In the genomic region with DNA sequence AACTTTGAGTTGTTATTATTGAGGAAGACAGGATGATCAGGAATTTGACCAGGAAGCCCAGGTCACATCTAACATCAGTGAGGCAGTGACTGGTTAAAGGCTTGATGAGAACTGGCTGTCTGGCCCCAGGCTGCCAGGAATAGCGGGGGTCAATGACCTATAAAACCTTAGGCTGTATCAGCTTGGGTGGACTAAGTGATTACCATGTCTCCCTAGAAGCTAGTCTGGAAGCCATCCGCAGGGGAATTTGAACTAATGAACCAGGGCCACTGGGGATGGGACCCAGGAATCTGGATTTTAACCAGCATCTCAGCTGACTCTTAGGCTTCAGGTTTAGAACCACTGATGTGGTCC, we compare ENCODE assay signal across 15 cellular contexts. TPM values are rescaled to one million over a fixed set of nuclear protein-coding genes. Genes with fewer than 3 reads are reported as not detected.
DNase-seq lines count a peak whose midpoint lies in the region; ATAC-seq, FAIRE-seq and TF ChIP-seq lines count a peak whose summit lies in the region.
"Had no signal": no experiment of that assay in that cellular context is flagged by ENCODE, and none has a peak within 500 bp of the region (broad histone marks: within the 10 kb centered on the region; RNA-seq: fewer than 3 reads in every experiment).

No MANE protein-coding gene starts in this region.

- H3K9ac ChIP-seq in liver (ENCODE audit: low read depth in 1 of 2, low read length in 2 of 2) = no peak overlapping the region
- H3K9ac ChIP-seq in skeletal muscle tissue (ENCODE audit: low read depth in 1 of 3, low read length in 3 of 3) = no peak overlapping the region

- intact Hi-C loops in pancreas (cut with DNase I) = no loop called here

- H3K27me3 ChIP-seq in brain microvascular endothelial cell (replicated peaks) (no peaks in the 10 kb centered on the region), liver (ENCODE audit: control insufficient read depth in 4 of 4, insufficient read depth in 4 of 4, low read length in 3 of 4) (no peaks in the 10 kb centered on the region), skeletal muscle tissue (ENCODE audit: control insufficient read depth in 3 of 3, insufficient read depth in 3 of 3, low read length in 3 of 3) (no peaks in the 10 kb centered on the region), pancreas (no peaks in the 10 kb centered on the region)

- TF ChIP-seq CTCF in A549 (IDR thresholded peaks at IDR 0.05) = no peak
- TF ChIP-seq CTCF in brain microvascular endothelial cell (IDR thresholded peaks at IDR 0.05; ENCODE audit: low read depth, low read length, missing control alignments) = no peak
- no peak for TF ChIP-seq CTCF in liver (IDR thresholded peaks at IDR 0.05; ENCODE audit: low read depth, low read length, missing input control)
- no peak for TF ChIP-seq CTCF in pancreas (IDR thresholded peaks at IDR 0.05)

- H3K27ac ChIP-seq in A549 (peak overlapping the region in 1 of 2 experiments; percentile 15; a peak in 3 of 6 replicates), brain microvascular endothelial cell (peak overlapping the region; percentile 76), liver (ENCODE audit: low read depth in 1 of 2, low read length in 2 of 2) (peak overlapping the region; percentile 70 to 81), skeletal muscle tissue (ENCODE audit: low read depth, low read length) (peak overlapping the region; percentile 61), pancreas (no peak overlapping the region)

- CTCF ChIA-PET in A549 (lab: Yijun Ruan, JAX) = interaction anchor here (0.7 to 5.1 kb wide), 6 partner anchors 12 to 250 kb away, joined by 3 to 42 read pairs (median 6); a partner anchor contains a TSS

- TF ChIP-seq RAD21 in A549 (conservative IDR thresholded peaks at IDR 0.05 in 1 of 2, IDR thresholded peaks at IDR 0.05 in 1 of 2) (no peak), liver (IDR thresholded peaks at IDR 0.05) (no peak)

- in situ Hi-C loops in brain microvascular endothelial cell (cut with HindIII; ENCODE audit: low pct_ligation_motif_present, low sequenced_read_pairs) = no loop called here

- WGBS in A549 (ENCODE audit: missing lambda C conversion rate) = 82% methylated on average over 2 of the region's 2 CpGs
- 57% methylated on average over 2 of the region's 2 CpGs for WGBS in liver
- 83 to 98% methylated on average over 2 of the region's 2 CpGs for WGBS in pancreas, 2 donors

- POLR2A ChIA-PET in A549 (lab: Yijun Ruan, JAX) = no interaction called here

- H3K9me3 ChIP-seq in A549 (no peaks in the 10 kb centered on the region), liver (ENCODE audit: control insufficient read depth in 4 of 4, low read length in 3 of 4) (no peaks in the 10 kb centered on the region), skeletal muscle tissue (ENCODE audit: control insufficient read depth in 3 of 3, low read length in 3 of 3) (no peaks in the 10 kb centered on the region), pancreas (no peaks in the 10 kb centered on the region)

- TF ChIP-seq EP300 in A549 (IDR thresholded peaks at IDR 0.05) = no peak

- ATAC-seq in A549 (no peak; a peak in 1 of 6 replicates), GM18867 (IDR thresholded peaks at IDR 0.05; ENCODE audit: unreplicated experiment) (no peak), pancreas (no peak)

- H3K4me3 ChIP-seq in A549 (no peak overlapping the region), brain microvascular endothelial cell (ENCODE audit: low read depth, low read length) (no peak overlapping the region), liver (ENCODE audit: low read depth in 1 of 3, low read length in 3 of 3) (no peak overlapping the region), skeletal muscle tissue (ENCODE audit: low read length in 3 of 3) (no peak overlapping the region), pancreas (no peak overlapping the region)

- peak overlapping the region; percentile 24; the same call in 1 of the 3 replicates for H3K4me2 ChIP-seq in A549

- no peaks in the 10 kb centered on the region for H3K36me3 ChIP-seq in brain microvascular endothelial cell (replicated peaks)
- no peaks in the 10 kb centered on the region for H3K36me3 ChIP-seq in liver (ENCODE audit: control insufficient read depth in 4 of 4, insufficient read depth in 3 of 4, low read depth in 1 of 4, low read length in 3 of 4)
- H3K36me3 ChIP-seq in skeletal muscle tissue (ENCODE audit: control insufficient read depth in 3 of 3, insufficient read depth in 3 of 3, low read length in 3 of 3) = no peaks in the 10 kb centered on the region
- H3K36me3 ChIP-seq in pancreas = no peaks in the 10 kb centered on the region

- DNase-seq in A549 (ENCODE audit: low read depth in 1 of 2, low spot score in 1 of 2) (no peak), brain microvascular endothelial cell (no peak), AG08395 (ENCODE audit: low spot score) (no peak), pancreas (no peak), globus pallidus (ENCODE audit: low spot score) (no peak)
- DNase-seq: activated CD4-positive, alpha-beta T cell treated with anti-CD3 and anti-CD28 coated beads for 4 hours; activated naive CD8-positive, alpha-beta T cell treated with anti-CD3 and anti-CD28 coated beads, Interleukin-2, amount 10 ng/mL, durations not matched to agents 7 days and 5 days; NCI-H2029; NCI-H748 treated with DMSO at 0.1 percent for 48 hours; posterior cingulate gyrus; T-helper 2 cell had no signal

- TF ChIP-seq POLR2A in A549 (IDR thresholded peaks at IDR 0.05; ENCODE audit: low read length) = no peak

- no peak for FAIRE-seq in A549 (lab: Jason Lieb, UNC)
- FAIRE-seq in pancreas (lab: Jason Lieb, UNC) = no peak
- FAIRE-seq: colon had no signal

- peaks cover 14% of the 10 kb centered on the region for H3K4me1 ChIP-seq in A549
- H3K4me1 ChIP-seq in liver (ENCODE audit: control insufficient read depth in 4 of 4, insufficient read depth in 4 of 4, low read length in 3 of 4) = peaks cover 2 to 33% (median 30%) of the 10 kb centered on the region in 4 donors
- H3K4me1 ChIP-seq in skeletal muscle tissue (ENCODE audit: control insufficient read depth in 3 of 3, insufficient read depth in 3 of 3, low read length in 3 of 3) = no peaks in the 10 kb centered on the region
- no peaks in the 10 kb centered on the region for H3K4me1 ChIP-seq in pancreas

TF ChIP-seq in A549, 52 proteins besides CTCF, POLR2A, EP300 and RAD21 (continues in another document):
- TF ChIP-seq NFE2L2 (conservative IDR thresholded peaks at IDR 0.05; ENCODE audit: low read length) (no peak), SREBF2 (IDR thresholded peaks at IDR 0.05) (no peak), RNF2 (IDR thresholded peaks at IDR 0.05; ENCODE audit: borderline replicate concordance, low read depth) (no peak), HOXB5 (CRISPR knock-in tag; IDR thresholded peaks at IDR 0.05) (no peak), HOXB13 (CRISPR knock-in tag; IDR thresholded peaks at IDR 0.05; ENCODE audit: low read depth) (no peak), MAFK (IDR thresholded peaks at IDR 0.05; ENCODE audit: partially characterized antibody) (no peak), JUNB (IDR thresholded peaks at IDR 0.05) (no peak), TP53 (CRISPR knock-in tag; IDR thresholded peaks at IDR 0.05) (no peak)
- TF ChIP-seq, protein P1, sequence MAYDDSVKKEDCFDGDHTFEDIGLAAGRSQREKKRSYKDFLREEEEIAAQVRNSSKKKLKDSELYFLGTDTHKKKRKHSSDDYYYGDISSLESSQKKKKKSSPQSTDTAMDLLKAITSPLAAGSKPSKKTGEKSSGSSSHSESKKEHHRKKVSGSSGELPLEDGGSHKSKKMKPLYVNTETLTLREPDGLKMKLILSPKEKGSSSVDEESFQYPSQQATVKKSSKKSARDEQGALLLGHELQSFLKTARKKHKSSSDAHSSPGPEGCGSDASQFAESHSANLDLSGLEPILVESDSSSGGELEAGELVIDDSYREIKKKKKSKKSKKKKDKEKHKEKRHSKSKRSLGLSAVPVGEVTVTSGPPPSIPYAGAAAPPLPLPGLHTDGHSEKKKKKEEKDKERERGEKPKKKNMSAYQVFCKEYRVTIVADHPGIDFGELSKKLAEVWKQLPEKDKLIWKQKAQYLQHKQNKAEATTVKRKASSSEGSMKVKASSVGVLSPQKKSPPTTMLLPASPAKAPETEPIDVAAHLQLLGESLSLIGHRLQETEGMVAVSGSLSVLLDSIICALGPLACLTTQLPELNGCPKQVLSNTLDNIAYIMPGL (CRISPR knock-in tag; IDR thresholded peaks at IDR 0.05; ENCODE audit: borderline replicate concordance) = no peak

TF ChIP-seq in liver, 16 proteins besides CTCF, POLR2A, EP300 and RAD21 (continues in another document):
- TF ChIP-seq JUND (IDR thresholded peaks at IDR 0.05) = no peak
- TF ChIP-seq GABPA (IDR thresholded peaks at IDR 0.05 in 1 of 2, conservative IDR thresholded peaks at IDR 0.05 in 1 of 2) = no peak
- TF ChIP-seq, protein P2, sequence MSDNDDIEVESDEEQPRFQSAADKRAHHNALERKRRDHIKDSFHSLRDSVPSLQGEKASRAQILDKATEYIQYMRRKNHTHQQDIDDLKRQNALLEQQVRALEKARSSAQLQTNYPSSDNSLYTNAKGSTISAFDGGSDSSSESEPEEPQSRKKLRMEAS (IDR thresholded peaks at IDR 0.05) = no peak
- TF ChIP-seq NR2F2 (IDR thresholded peaks at IDR 0.05) = peak; percentile 63
- TF ChIP-seq SP1 (IDR thresholded peaks at IDR 0.05) = peak; percentile 25
- TF ChIP-seq YY1 (IDR thresholded peaks at IDR 0.05) = no peak
- no peak for TF ChIP-seq HNF4G (IDR thresholded peaks at IDR 0.05)

RNA-seq across cellular contexts. Expression of a gene that starts 56.6 kb away (rescaled TPM):
- polyA plus RNA-seq in A549 (2011; rRNA removed) (21.2 and 28.3 TPM in 2 replicates), A549 (2017; fragmentation: RNase III; extraction: RNeasy Plus Mini Kit Qiagen cat#74134 plus additional on column Dnase treatment) (16.3 to 19.4 TPM (median 18.7 TPM) in 3 replicates), liver (1 to 10 TPM; 6.1 to 6.3 TPM), pancreas (1 to 10 TPM; 9.1 to 10.0 TPM)
- polyA plus RNA-seq in A549 (2012; cell fraction: cytosol; rRNA removed) = 9.4 and 10.4 TPM in 2 replicates
- polyA plus RNA-seq in A549 (2012; cell fraction: nucleus; rRNA removed) = 1.8 and 3.2 TPM in 2 replicates
- 6.0 and 7.3 TPM in 2 replicates for polyA minus RNA-seq in A549 (2011; rRNA and poly(A)+ RNA removed)
- total RNA-seq in liver (100 to 1,000 TPM in 1 of 2 donors, 1 to 10 TPM in 1; 8.9 to 250 TPM), skeletal muscle tissue (92.9 TPM), pancreas (1 to 10 TPM; 2.8 to 10.0 (median 4.7) TPM)

Comparison
In these comparisons a context has a peak if more than half of its experiments do, and no peak if none do; other contexts are left out.
1. H3K27ac ChIP-seq: peak in brain microvascular endothelial cell (single experiment), liver (2 of 2) and skeletal muscle tissue (single experiment); none in pancreas (0 of 4).